In the genomic region with DNA sequence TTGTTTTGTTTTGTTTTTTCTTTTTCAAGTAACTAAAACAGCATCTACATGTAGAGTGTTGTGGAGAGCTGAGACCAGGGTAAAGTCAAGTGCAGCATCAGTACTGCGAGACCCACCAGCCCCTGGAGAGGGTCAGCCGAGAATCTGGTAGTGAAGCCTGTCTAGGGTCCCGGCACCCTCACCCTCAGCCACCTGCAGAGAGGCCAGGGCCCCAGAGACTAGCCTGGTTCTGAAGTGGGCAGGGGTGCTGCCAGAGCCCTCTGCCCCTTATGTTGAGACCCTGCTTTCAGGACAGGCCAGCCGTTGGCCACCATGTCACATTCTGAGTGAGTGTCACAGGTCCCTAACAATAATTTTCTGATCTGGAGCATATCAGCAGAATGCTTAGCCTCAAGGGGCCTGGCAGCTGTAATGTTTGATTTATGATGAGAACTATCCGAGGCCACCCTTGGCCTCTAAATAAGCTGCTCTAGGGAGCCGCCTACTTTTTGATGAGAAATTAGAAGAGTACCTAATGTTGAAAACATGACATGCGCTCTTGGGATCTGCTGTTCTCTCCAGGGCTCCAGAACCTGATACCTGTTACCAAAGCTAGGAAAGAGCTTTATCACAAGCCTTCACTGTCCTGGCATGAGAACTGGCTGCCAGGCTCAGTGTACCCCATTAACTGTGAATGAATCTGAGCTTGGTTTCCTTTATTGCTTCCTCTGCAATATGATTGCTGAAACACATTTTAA, we compare ENCODE assay signal across 8 cellular contexts.
DNase-seq lines count a peak whose midpoint lies in the region; ATAC-seq and TF ChIP-seq lines count a peak whose summit lies in the region.
"Not testable (repeated sequence)": the region's sequence is repeated elsewhere in the genome, so short reads cannot be mapped to it uniquely, and the experiment has no call there.

No MANE protein-coding gene starts in this region.

- 70 to 92% methylated on average over 2 to 7 of the region's 7 CpGs for WGBS in body of pancreas, 2 donors
- WGBS in hepatocyte (ENCODE audit: low lambda C conversion rate, missing lambda C conversion rate) = 78% methylated on average over 7 of the region's 7 CpGs

- not testable (repeated sequence) for H3K27me3 ChIP-seq in AG04450 (ENCODE audit: control insufficient read depth, insufficient read depth, low read length); SJSA1 (replicated peaks); body of pancreas; hepatocyte

- H3K79me2 ChIP-seq in hepatocyte = peaks cover 57% of the 10 kb centered on the region

- TF ChIP-seq POLR2A in body of pancreas (IDR thresholded peaks at IDR 0.05) = not testable (repeated sequence)

- H3K4me1 Mint-ChIP-seq in osteocyte (ENCODE audit: unreplicated experiment) (peaks cover 19% of the 10 kb centered on the region), type B pancreatic cell (ENCODE audit: unreplicated experiment) (peaks cover 48% of the 10 kb centered on the region)

- H3K36me3 Mint-ChIP-seq in osteocyte (ENCODE audit: unreplicated experiment) = peaks cover 33% of the 10 kb centered on the region
- peaks cover 29% of the 10 kb centered on the region for H3K36me3 Mint-ChIP-seq in type B pancreatic cell

- not testable (repeated sequence) for H3K4me2 ChIP-seq in hepatocyte

- H3K27ac ChIP-seq in AG04450 (ENCODE audit: low read depth, low read length) = peak overlapping the region; percentile 57
- peak overlapping the region; percentile 55 for H3K27ac ChIP-seq in SJSA1
- H3K27ac ChIP-seq in body of pancreas = peak overlapping the region in 3 of 4 donors; percentile 19 to 54 (median 34)
- peak overlapping the region; percentile 7 for H3K27ac ChIP-seq in epithelial cell of prostate
- H3K27ac ChIP-seq in hepatocyte = peak overlapping the region; percentile 26

- POLR2A ChIA-PET in AG04450 (lab: Yijun Ruan, JAX); HEK293T (lab: Yijun Ruan, JAX): not testable (repeated sequence)

- H3K4me3 ChIP-seq in AG04450 (ENCODE audit: low read depth, low read length); SJSA1; body of pancreas; hepatocyte: not testable (repeated sequence)

- TF ChIP-seq CTCF in AG04450 (IDR thresholded peaks at IDR 0.05; ENCODE audit: low read depth, low read length); body of pancreas (IDR thresholded peaks at IDR 0.05); hepatocyte (IDR thresholded peaks at IDR 0.05; ENCODE audit: poor library complexity); osteocyte (IDR thresholded peaks at IDR 0.05); type B pancreatic cell (conservative IDR thresholded peaks at IDR 0.05): not testable (repeated sequence)

- intact Hi-C loops in body of pancreas (cut with DNase I) = not testable (repeated sequence)

- H3K9me3 Mint-ChIP-seq in osteocyte (ENCODE audit: unreplicated experiment); type B pancreatic cell: not testable (repeated sequence)

- DNase-seq in AG04450 (ENCODE audit: low read depth, low spot score); HEK293T (ENCODE audit: extremely low spot score); SJSA1 (ENCODE audit: low read depth in 1 of 2, low spot score in 2 of 2); body of pancreas; epithelial cell of prostate (ENCODE audit: low read depth, low spot score); hepatocyte (ENCODE audit: low spot score); type B pancreatic cell (ENCODE audit: extremely low spot score, unreplicated experiment): not testable (repeated sequence)
- peak; percentile 71 for DNase-seq in osteocyte (ENCODE audit: extremely low spot score, unreplicated experiment)

- not testable (repeated sequence) for H3K9me3 ChIP-seq in AG04450 (ENCODE audit: control insufficient read depth, insufficient read depth, low read length); SJSA1 (replicated peaks); body of pancreas; hepatocyte (ENCODE audit: low read depth)

- H3K4me1 ChIP-seq in SJSA1 (replicated peaks) (peaks cover 24% of the 10 kb centered on the region), body of pancreas (peaks cover 68% of the 10 kb centered on the region), hepatocyte (ENCODE audit: insufficient read depth) (peaks cover 37% of the 10 kb centered on the region)

- not testable (repeated sequence) for H3K27ac Mint-ChIP-seq in osteocyte (ENCODE audit: unreplicated experiment)
- H3K27ac Mint-ChIP-seq in type B pancreatic cell = peak overlapping the region; percentile 26

- CTCF ChIA-PET in AG04450 (lab: Charles Lee) = interaction anchor here (0.7 kb wide), 1 partner anchor 141 kb away, joined by 3 read pairs; no protein-coding TSS in a partner anchor
- CTCF ChIA-PET in HEK293T (lab: Yijun Ruan, JAX) = not testable (repeated sequence)

- not testable (repeated sequence) for ATAC-seq in body of pancreas

- not testable (repeated sequence) for H3K4me3 Mint-ChIP-seq in osteocyte (ENCODE audit: unreplicated experiment); type B pancreatic cell

- H2AFZ ChIP-seq in hepatocyte = not testable (repeated sequence)

- not testable (repeated sequence) for H3K36me3 ChIP-seq in SJSA1; body of pancreas (replicated peaks in 1 of 2; ENCODE audit: insufficient read depth in 1 of 2, low read depth in 2 of 2); hepatocyte (replicated peaks; ENCODE audit: insufficient read depth, low read depth)

- not testable (repeated sequence) for H3K27me3 Mint-ChIP-seq in osteocyte (ENCODE audit: unreplicated experiment); type B pancreatic cell

- H3K9me2 ChIP-seq in hepatocyte (replicated peaks; ENCODE audit: insufficient read depth) = not testable (repeated sequence)

- not testable (repeated sequence) for H4K20me1 ChIP-seq in hepatocyte (ENCODE audit: insufficient read depth, poor library complexity, severe bottlenecking)

TF ChIP-seq in HEK293T, 16 proteins besides CTCF, POLR2A, EP300 and RAD21:
- TF ChIP-seq, protein P1, sequence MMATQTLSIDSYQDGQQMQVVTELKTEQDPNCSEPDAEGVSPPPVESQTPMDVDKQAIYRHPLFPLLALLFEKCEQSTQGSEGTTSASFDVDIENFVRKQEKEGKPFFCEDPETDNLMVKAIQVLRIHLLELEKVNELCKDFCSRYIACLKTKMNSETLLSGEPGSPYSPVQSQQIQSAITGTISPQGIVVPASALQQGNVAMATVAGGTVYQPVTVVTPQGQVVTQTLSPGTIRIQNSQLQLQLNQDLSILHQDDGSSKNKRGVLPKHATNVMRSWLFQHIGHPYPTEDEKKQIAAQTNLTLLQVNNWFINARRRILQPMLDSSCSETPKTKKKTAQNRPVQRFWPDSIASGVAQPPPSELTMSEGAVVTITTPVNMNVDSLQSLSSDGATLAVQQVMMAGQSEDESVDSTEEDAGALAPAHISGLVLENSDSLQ (IDR thresholded peaks at IDR 0.05) = peak; percentile 61

Comparison
In these comparisons a context has a peak if more than half of its experiments do, and no peak if none do; other contexts are left out.
1. H3K27ac ChIP-seq: peak in every context shown above with its lines; median percentile 57 in AG04450; 55 in SJSA1; 34 in body of pancreas; 26 in hepatocyte; 7 in epithelial cell of prostate.